ENCODE assay signal across 8 cellular contexts in genomic region chr11:4626207-4627105, GRCh38. TPM values are rescaled to one million over a fixed set of nuclear protein-coding genes. Genes with fewer than 3 reads are reported as not detected.
DNase-seq lines count a peak whose midpoint lies in the region; ATAC-seq and TF ChIP-seq lines count a peak whose summit lies in the region.

No MANE protein-coding gene starts in this region.

- H3K4me3 ChIP-seq in foreskin fibroblast (ENCODE audit: low read depth in 1 of 2, low read length in 2 of 2) (no peak overlapping the region), psoas muscle (no peak overlapping the region)

- H3K4me1 ChIP-seq in psoas muscle, result no peaks in the 10 kb centered on the region

- no peaks in the 10 kb centered on the region for H3K9me3 ChIP-seq in psoas muscle

- ATAC-seq in Right ventricle myocardium superior (ENCODE audit: poor library complexity) (peak; percentile 86), psoas muscle (peak in 1 of 4 donors; percentile 54)

- TF ChIP-seq CTCF in foreskin fibroblast (IDR thresholded peaks at IDR 0.05; ENCODE audit: low read depth, low read length), result peak; percentile 46
- TF ChIP-seq CTCF in psoas muscle (IDR thresholded peaks at IDR 0.05), result peak; percentile 60

- no peak for DNase-seq in Right ventricle myocardium superior
- no peak for DNase-seq in cardiac septum (ENCODE audit: low spot score)
- DNase-seq in HS-27A (ENCODE audit: low read depth), result peak; percentile 50
- DNase-seq in NCI-H526 treated with DMSO at 0.1 percent for 48 hours (lab: John Stamatoyannopoulos, UW), result peak; percentile 69
- peak; percentile 14 to 21 for DNase-seq in activated CD4-positive, alpha-beta T cell treated with anti-CD3 and anti-CD28 coated beads, Interleukin-2, amount 50 U/mL, for 4 hours
- DNase-seq in foreskin fibroblast, result peak; percentile 51 to 85
- DNase-seq in psoas muscle, result no peak
- DNase-seq in hippocampal formation (lab: John Stamatoyannopoulos, UW), result no peak

- no peak overlapping the region for H3K27ac ChIP-seq in psoas muscle

- no peaks in the 10 kb centered on the region for H3K27me3 ChIP-seq in psoas muscle (ENCODE audit: insufficient read depth in 3 of 3, low read length in 2 of 3)

- H3K36me3 ChIP-seq in psoas muscle (ENCODE audit: insufficient read depth in 1 of 2, low read depth in 1 of 2), result no peaks in the 10 kb centered on the region

- intact Hi-C loops in Right ventricle myocardium superior (cut with DNase I), result no loop called here
- intact Hi-C loops in cardiac septum (cut with DNase I), result loop anchor here (5.0 to 10.0 kb wide), 2 partner anchors 376 to 758 kb away; partner anchors contain the start of gene OR51M1
- intact Hi-C loops in psoas muscle (cut with DNase I), result no loop called here

- WGBS in psoas muscle, 3 donors, result 37 to 38% (median 37%) methylated on average over 15 of the region's 15 CpGs

RNA-seq across cellular contexts. Expression of gene OR51D1, which starts 10.8 kb away (rescaled TPM):
- total RNA-seq in Right ventricle myocardium superior (not detected), cardiac septum (not detected), psoas muscle (not detected)
- polyA plus RNA-seq in psoas muscle, result not detected

RNA-seq across cellular contexts. Expression of gene OR51E1, which starts 17.3 kb away (rescaled TPM):
- 1.4 TPM for total RNA-seq in Right ventricle myocardium superior
- total RNA-seq in cardiac septum, result 1.00 TPM
- 1 to 10 TPM in 1 of 4 donors, under 1 TPM in 3; 0.61 to 2.1 (median 0.70) TPM for total RNA-seq in psoas muscle
- polyA plus RNA-seq in psoas muscle, result 1 to 10 TPM in 1 of 3 donors, under 1 TPM in 2; 0.77 to 1.3 (median 0.94) TPM

RNA-seq across cellular contexts. Expression of gene TRIM68, which starts 18.4 kb away (rescaled TPM):
- total RNA-seq in Right ventricle myocardium superior (11.0 TPM), cardiac septum (7.8 TPM), psoas muscle (10 to 100 TPM in 1 of 4 donors, 1 to 10 TPM in 3; 4.9 to 11.0 (median 7.1) TPM)
- 10 to 100 TPM in 1 of 3 donors, 1 to 10 TPM in 2; 3.7 to 12.5 (median 4.2) TPM for polyA plus RNA-seq in psoas muscle

RNA-seq across cellular contexts. Expression of gene OR52I1, which starts 32.6 kb away (rescaled TPM):
- total RNA-seq in Right ventricle myocardium superior, result not detected
- total RNA-seq in cardiac septum, result not detected
- total RNA-seq in psoas muscle, result not detected
- not detected for polyA plus RNA-seq in psoas muscle

RNA-seq across cellular contexts. Expression of gene OR52I2, which starts 44.9 kb away (rescaled TPM):
- total RNA-seq in Right ventricle myocardium superior, result not detected
- not detected for total RNA-seq in cardiac septum
- total RNA-seq in psoas muscle, result not detected
- polyA plus RNA-seq in psoas muscle, result not detected

Comparison
In these comparisons a context has a peak if more than half of its experiments do, and no peak if none do; other contexts are left out.
1. DNase-seq: peak in HS-27A (single experiment), NCI-H526 treated with DMSO at 0.1 percent for 48 hours (single experiment), activated CD4-positive, alpha-beta T cell treated with anti-CD3 and anti-CD28 coated beads, Interleukin-2, amount 50 U/mL, for 4 hours (2 of 2) and foreskin fibroblast (2 of 2); none in Right ventricle myocardium superior (single experiment), cardiac septum (single experiment), psoas muscle (0 of 2) and hippocampal formation (0 of 2).